Comparison of ENCODE assay signal across 21 cellular contexts in the genomic region with DNA sequence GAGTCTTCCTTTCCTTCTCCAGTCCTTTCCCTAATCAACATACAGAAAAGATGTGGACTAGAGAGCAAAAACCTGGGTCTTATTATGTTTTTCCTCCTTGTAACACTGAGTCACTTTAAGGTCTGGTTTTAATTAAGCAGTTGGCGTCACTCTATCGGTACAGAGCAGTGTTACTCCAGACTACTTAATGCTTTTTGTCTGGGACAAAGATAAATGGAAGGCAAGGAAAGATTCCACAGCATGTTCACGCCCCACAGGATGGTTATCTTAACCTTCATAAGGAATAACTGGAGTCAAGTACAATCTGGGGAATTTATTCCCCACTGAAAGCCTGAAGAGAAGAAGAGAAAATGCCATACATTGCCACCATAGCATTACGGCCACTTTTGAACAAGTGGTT.
DNase-seq lines count a peak whose midpoint lies in the region; ATAC-seq and TF ChIP-seq lines count a peak whose summit lies in the region.
"Had no signal": no experiment of that assay in that cellular context is flagged by ENCODE, and none has a peak within 500 bp of the region (broad histone marks: within the 10 kb centered on the region; RNA-seq: fewer than 3 reads in every experiment).

No MANE protein-coding gene starts in this region.

- H3K9me3 ChIP-seq in adipocyte (ENCODE audit: control insufficient read depth, low read length), result no peaks in the 10 kb centered on the region
- H3K9me3 ChIP-seq: breast epithelium, testis, vagina had no signal

- TF ChIP-seq CTCF in foreskin fibroblast (IDR thresholded peaks at IDR 0.05; ENCODE audit: low read depth, low read length), result no peak

- no peak overlapping the region for H3K9ac ChIP-seq in adipocyte (ENCODE audit: low read length)
- H3K9ac ChIP-seq: neural progenitor cell had no signal

- no peaks in the 10 kb centered on the region for H3K27me3 ChIP-seq in adipocyte (replicated peaks; ENCODE audit: control insufficient read depth, insufficient read depth, low read length)
- H3K27me3 ChIP-seq: breast epithelium, neural progenitor cell, testis, vagina had no signal

- peaks cover 3% of the 10 kb centered on the region for H3K36me3 ChIP-seq in adipocyte (ENCODE audit: control insufficient read depth, insufficient read depth, low read length, severe bottlenecking)
- H3K36me3 ChIP-seq: breast epithelium, vagina had no signal

- ATAC-seq in GM21528 (IDR thresholded peaks at IDR 0.05; ENCODE audit: low FRiP score, unreplicated experiment), result no peak
- no peak for ATAC-seq in GM21423 (IDR thresholded peaks at IDR 0.05; ENCODE audit: unreplicated experiment)
- ATAC-seq: stimulated activated effector memory CD8-positive, alpha-beta T cell treated with anti-CD3 and anti-CD28 coated beads, Interleukin-12 subunit alpha, Interleukin-12 subunit beta, amount 100 ng/mL, for 72 hours had no signal

- H3K4me1 ChIP-seq in adipocyte (ENCODE audit: control insufficient read depth, insufficient read depth, low read length), result peaks cover 16% of the 10 kb centered on the region
- H3K4me1 ChIP-seq: breast epithelium, neural progenitor cell, testis, vagina had no signal

- DNase-seq in AG08395 (ENCODE audit: low spot score) (peak; percentile 71), GM04504 (ENCODE audit: low read depth) (peak; percentile 67), adipocyte (ENCODE audit: low read depth) (peak; percentile 85), foreskin fibroblast (peak; percentile 74 to 89), anterior cingulate cortex (lab: John Stamatoyannopoulos, UW) (no peak), CD1c-positive myeloid dendritic cell (ENCODE audit: extremely low spot score) (no peak)
- DNase-seq: activated CD4-positive, alpha-beta T cell treated with anti-CD3 and anti-CD28 coated beads, Interleukin-2, amount 50 U/mL, for 4 hours; cortex of kidney; foreskin melanocyte; hypothalamus; NCI-H1092; NCI-H2029; stimulated activated CD4-positive, alpha-beta T cell treated with anti-CD3 and anti-CD28 coated beads, Interleukin-2, amount 100 ng/mL, for 24 hours; testis had no signal

- no peak overlapping the region for H3K4me3 ChIP-seq in adipocyte (ENCODE audit: low read length)
- no peak overlapping the region for H3K4me3 ChIP-seq in foreskin fibroblast (ENCODE audit: low read depth in 1 of 2, low read length in 2 of 2)
- H3K4me3 ChIP-seq: breast epithelium, neural progenitor cell, skin epidermis, testis, vagina had no signal

Comparison
In these comparisons a context has a peak if more than half of its experiments do, and no peak if none do; other contexts are left out.
1. DNase-seq: peak in AG08395 (single experiment), GM04504 (single experiment), adipocyte (single experiment) and foreskin fibroblast (2 of 2); none in anterior cingulate cortex (0 of 58) and CD1c-positive myeloid dendritic cell (single experiment).